ENCODE assay signal across 11 cellular contexts in genomic region chr13:56020425-56020824, GRCh38.
"Had no signal": no experiment of that assay in that cellular context is flagged by ENCODE, and none has a peak within 500 bp of the region (broad histone marks: within the 10 kb centered on the region; RNA-seq: fewer than 3 reads in every experiment).

No MANE protein-coding gene starts in this region.

- H3K4me1 ChIP-seq: HAP-1 had no signal

- H2AFZ ChIP-seq: GM23248, GM23338 had no signal

- H3K4me3 Mint-ChIP-seq: GM23338, H9, HFFc6 had no signal

- H3K4me3 ChIP-seq: GM23248, GM23338, HAP-1 had no signal

- FAIRE-seq: H1, H54 had no signal

- DNase-seq: GM23248, GOT3, H7, H9, HCEC 1CT, HFFc6 had no signal

- ATAC-seq: GM23338, HCT116 had no signal

- H3K36me3 ChIP-seq: HAP-1 had no signal

- H3K27ac ChIP-seq: GM23248 had no signal

- H3K4me2 ChIP-seq: GM23338 had no signal

- H3K9ac ChIP-seq: GM23248 had no signal

- H3K9me3 ChIP-seq: HAP-1 had no signal

- H3K27ac Mint-ChIP-seq: GM23338, H9, HFFc6 had no signal
